In the genomic region with DNA sequence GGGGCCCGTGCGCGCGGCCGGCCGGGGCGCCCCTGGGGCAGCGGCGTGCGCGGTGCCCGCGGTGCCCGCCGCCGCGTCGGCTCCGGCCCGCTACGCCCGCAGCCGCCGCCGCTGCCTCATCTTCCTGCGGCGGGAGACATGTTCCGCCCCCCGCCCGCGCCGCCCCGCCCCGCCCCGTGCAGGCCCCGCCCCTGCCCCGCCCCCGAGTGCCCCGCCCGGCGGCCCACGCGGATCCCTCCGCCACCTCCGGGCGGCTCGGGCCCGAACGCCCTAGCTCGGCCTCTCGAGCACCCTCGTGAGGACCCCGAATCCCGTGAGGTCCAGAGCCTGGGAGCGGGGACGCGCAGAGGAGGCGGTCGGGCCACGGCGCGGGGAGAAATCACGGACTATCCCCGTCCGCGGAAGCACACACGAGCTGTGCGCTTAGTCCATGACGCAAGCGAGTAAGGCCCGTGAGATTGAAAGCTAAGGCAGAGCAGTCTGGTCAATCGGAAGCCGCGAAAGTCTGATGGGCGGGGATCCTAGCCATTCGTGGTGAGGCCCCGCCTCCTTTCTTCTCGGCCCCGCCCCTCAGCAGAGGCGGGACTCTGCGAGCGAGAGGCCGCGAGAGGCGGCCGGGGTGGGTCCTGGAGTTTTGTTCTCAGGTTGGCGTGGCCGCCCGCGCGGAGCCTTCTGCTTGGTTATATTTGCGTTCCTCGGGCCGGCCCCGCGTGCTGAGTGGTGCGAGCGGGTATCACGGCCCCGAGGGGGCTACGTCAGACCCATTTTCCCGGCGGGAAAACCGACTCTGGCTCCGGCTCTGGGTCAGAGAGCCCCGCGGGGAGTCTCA, we compare ENCODE assay signal across 1 cellular context.
A peak's percentile ranks its signal among the peaks of the same experiment; 100 is the strongest.
TF ChIP-seq lines count a peak whose summit lies in the region.

Gene TCF3 (minus strand): TSS at position 145 of the 829 bp plus-strand sequence. CDS start 2,367 bp downstream, outside the sequence.

TF ChIP-seq in K562, 482 proteins besides CTCF, POLR2A, EP300 and RAD21 (continued from another document and continues in another):
- TF ChIP-seq AFF4 (CRISPR knock-in tag; IDR thresholded peaks at IDR 0.05) (no peak), POLR2G (IDR thresholded peaks at IDR 0.05; ENCODE audit: low read depth, low read length) (peak; percentile 95), DACH1 (IDR thresholded peaks at IDR 0.05; ENCODE audit: partially characterized antibody) (peak; percentile 62), SP2 (IDR thresholded peaks at IDR 0.05; ENCODE audit: extremely low read depth, low read depth, low read length, poor library complexity, severe bottlenecking) (peak; percentile 95), TSC22D4 (tag; IDR thresholded peaks at IDR 0.05) (no peak), MNT (conservative IDR thresholded peaks at IDR 0.05) (peak; percentile 85 to 93), HNRNPUL1 (IDR thresholded peaks at IDR 0.05; ENCODE audit: low read length) (no peak), RBFOX2 (IDR thresholded peaks at IDR 0.05; ENCODE audit: low read depth, low read length) (peak; percentile 96), RBBP5 (IDR thresholded peaks at IDR 0.05; ENCODE audit: borderline replicate concordance, insufficient read depth, low read length, poor library complexity, severe bottlenecking) (peak; percentile 57), JUND (IDR thresholded peaks at IDR 0.05; ENCODE audit: borderline replicate concordance, low read depth, low read length) (peak; percentile 75), JUND (tag; IDR thresholded peaks at IDR 0.05; ENCODE audit: borderline replicate concordance, low read depth, low read length) (peak; percentile 80), IRF2 (CRISPR knock-in tag; IDR thresholded peaks at IDR 0.05) (no peak), HNRNPH1 (optimal IDR thresholded peaks at IDR 0.05; ENCODE audit: low read depth, low read length) (no peak), DIDO1 (tag; IDR thresholded peaks at IDR 0.05; ENCODE audit: low read depth) (peak; percentile 31; the same call in 1 of the 2 replicates), CHD1 (IDR thresholded peaks at IDR 0.05; ENCODE audit: low read length) (no peak), TARDBP (IDR thresholded peaks at IDR 0.05) (no peak), CBX1 (IDR thresholded peaks at IDR 0.05; ENCODE audit: low read depth) (peak; percentile 95), MEIS2 (IDR thresholded peaks at IDR 0.05; ENCODE audit: partially characterized antibody) (peak; percentile 10), CREB1 (IDR thresholded peaks at IDR 0.05) (peak; percentile 95), CREB1 (CRISPR knock-in tag; IDR thresholded peaks at IDR 0.05) (peak; percentile 95), ELF4 (CRISPR knock-in tag; IDR thresholded peaks at IDR 0.05) (no peak), NCOA1 (IDR thresholded peaks at IDR 0.05; ENCODE audit: low read depth) (no peak), CXXC5 (CRISPR knock-in tag; IDR thresholded peaks at IDR 0.05) (peak; percentile 99), HMGN3 (IDR thresholded peaks at IDR 0.05; ENCODE audit: borderline replicate concordance, extremely low read depth, insufficient read length, low read depth, low read length) (peak; percentile 83), TAF7 (tag; IDR thresholded peaks at IDR 0.05) (peak; percentile 85), BACH1 (tag; IDR thresholded peaks at IDR 0.05) (no peak)
- TF ChIP-seq, protein P1, sequence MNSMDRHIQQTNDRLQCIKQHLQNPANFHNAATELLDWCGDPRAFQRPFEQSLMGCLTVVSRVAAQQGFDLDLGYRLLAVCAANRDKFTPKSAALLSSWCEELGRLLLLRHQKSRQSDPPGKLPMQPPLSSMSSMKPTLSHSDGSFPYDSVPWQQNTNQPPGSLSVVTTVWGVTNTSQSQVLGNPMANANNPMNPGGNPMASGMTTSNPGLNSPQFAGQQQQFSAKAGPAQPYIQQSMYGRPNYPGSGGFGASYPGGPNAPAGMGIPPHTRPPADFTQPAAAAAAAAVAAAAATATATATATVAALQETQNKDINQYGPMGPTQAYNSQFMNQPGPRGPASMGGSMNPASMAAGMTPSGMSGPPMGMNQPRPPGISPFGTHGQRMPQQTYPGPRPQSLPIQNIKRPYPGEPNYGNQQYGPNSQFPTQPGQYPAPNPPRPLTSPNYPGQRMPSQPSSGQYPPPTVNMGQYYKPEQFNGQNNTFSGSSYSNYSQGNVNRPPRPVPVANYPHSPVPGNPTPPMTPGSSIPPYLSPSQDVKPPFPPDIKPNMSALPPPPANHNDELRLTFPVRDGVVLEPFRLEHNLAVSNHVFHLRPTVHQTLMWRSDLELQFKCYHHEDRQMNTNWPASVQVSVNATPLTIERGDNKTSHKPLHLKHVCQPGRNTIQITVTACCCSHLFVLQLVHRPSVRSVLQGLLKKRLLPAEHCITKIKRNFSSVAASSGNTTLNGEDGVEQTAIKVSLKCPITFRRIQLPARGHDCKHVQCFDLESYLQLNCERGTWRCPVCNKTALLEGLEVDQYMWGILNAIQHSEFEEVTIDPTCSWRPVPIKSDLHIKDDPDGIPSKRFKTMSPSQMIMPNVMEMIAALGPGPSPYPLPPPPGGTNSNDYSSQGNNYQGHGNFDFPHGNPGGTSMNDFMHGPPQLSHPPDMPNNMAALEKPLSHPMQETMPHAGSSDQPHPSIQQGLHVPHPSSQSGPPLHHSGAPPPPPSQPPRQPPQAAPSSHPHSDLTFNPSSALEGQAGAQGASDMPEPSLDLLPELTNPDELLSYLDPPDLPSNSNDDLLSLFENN (IDR thresholded peaks at IDR 0.05; ENCODE audit: low read depth in 2 of 2, low read length in 2 of 2) = peak in 1 of 2 experiments; percentile 12; a peak in 1 of 4 replicates
- TF ChIP-seq, protein P2, sequence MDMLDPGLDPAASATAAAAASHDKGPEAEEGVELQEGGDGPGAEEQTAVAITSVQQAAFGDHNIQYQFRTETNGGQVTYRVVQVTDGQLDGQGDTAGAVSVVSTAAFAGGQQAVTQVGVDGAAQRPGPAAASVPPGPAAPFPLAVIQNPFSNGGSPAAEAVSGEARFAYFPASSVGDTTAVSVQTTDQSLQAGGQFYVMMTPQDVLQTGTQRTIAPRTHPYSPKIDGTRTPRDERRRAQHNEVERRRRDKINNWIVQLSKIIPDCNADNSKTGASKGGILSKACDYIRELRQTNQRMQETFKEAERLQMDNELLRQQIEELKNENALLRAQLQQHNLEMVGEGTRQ (CRISPR knock-in tag; IDR thresholded peaks at IDR 0.05) = no peak
- TF ChIP-seq, protein P3, sequence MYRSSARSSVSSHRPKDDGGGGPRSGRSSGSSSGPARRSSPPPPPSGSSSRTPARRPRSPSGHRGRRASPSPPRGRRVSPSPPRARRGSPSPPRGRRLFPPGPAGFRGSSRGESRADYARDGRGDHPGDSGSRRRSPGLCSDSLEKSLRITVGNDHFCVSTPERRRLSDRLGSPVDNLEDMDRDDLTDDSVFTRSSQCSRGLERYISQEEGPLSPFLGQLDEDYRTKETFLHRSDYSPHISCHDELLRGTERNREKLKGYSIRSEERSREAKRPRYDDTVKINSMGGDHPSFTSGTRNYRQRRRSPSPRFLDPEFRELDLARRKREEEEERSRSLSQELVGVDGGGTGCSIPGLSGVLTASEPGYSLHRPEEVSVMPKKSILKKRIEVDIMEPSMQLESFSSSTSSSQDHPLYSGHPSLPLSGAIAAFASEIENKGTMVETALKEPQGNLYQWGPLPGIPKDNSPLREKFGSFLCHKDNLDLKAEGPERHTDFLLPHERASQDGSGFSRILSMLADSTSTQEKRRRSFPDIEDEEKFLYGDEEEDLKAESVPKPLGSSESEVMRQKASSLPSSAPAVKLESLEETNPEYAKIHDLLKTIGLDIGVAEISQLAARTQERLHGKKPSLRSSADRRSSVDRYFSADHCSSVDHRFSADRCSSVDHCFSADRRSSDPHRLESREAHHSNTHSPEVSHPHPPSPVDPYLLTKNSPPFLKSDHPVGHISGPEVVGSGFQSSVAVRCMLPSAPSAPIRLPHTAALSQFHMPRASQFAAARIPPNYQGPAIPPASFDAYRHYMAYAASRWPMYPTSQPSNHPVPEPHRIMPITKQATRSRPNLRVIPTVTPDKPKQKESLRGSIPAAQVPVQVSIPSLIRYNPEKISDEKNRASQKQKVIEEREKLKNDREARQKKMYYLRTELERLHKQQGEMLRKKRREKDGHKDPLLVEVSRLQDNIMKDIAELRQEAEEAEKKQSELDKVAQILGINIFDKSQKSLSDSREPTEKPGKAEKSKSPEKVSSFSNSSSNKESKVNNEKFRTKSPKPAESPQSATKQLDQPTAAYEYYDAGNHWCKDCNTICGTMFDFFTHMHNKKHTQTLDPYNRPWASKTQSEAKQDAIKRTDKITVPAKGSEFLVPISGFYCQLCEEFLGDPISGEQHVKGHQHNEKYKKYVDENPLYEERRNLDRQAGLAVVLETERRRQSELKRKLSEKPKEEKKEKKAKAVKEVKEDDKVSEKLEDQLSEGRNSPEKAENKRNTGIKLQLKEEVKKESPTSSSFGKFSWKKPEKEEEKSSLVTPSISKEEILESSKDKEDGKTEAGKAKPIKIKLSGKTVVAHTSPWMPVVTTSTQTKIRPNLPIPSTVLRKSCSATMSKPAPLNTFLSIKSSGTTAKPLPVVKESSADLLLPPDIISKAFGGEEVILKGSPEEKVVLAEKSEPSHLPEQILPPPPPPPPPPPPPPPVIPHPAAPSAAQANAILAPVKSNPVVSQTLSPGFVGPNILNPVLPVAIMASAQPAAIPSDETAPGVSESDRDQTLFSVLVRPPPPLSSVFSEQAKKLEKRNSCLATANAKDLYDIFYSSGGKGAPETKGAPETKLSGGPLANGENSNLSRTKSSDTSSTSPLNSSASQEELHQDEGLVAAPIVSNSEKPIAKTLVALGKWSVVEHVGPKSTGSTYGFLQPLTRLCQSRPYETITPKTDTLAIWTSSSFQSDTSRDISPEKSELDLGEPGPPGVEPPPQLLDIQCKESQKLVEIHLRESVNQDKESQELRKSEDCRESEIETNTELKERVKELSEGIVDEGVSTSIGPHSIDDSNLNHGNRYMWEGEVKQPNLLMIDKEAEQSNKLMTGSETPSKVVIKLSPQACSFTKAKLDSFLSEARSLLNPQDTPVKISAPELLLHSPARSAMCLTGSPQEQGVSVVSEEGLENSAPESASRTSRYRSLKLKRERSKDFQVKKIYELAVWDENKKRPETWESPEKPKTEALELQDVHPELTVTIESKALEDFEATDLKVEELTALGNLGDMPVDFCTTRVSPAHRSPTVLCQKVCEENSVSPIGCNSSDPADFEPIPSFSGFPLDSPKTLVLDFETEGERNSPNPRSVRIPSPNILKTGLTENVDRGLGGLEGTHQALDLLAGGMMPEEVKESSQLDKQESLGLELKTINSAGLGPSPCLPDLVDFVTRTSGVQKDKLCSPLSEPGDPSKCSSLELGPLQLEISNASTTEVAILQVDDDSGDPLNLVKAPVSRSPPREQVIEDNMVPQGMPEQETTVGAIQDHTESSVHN (IDR thresholded peaks at IDR 0.05; ENCODE audit: borderline replicate concordance in 1 of 2, low read depth in 1 of 2) = no peak
- TF ChIP-seq, protein P4, sequence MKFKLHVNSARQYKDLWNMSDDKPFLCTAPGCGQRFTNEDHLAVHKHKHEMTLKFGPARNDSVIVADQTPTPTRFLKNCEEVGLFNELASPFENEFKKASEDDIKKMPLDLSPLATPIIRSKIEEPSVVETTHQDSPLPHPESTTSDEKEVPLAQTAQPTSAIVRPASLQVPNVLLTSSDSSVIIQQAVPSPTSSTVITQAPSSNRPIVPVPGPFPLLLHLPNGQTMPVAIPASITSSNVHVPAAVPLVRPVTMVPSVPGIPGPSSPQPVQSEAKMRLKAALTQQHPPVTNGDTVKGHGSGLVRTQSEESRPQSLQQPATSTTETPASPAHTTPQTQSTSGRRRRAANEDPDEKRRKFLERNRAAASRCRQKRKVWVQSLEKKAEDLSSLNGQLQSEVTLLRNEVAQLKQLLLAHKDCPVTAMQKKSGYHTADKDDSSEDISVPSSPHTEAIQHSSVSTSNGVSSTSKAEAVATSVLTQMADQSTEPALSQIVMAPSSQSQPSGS (CRISPR knock-in tag; IDR thresholded peaks at IDR 0.05) = peak; percentile 96
- TF ChIP-seq, protein P5, sequence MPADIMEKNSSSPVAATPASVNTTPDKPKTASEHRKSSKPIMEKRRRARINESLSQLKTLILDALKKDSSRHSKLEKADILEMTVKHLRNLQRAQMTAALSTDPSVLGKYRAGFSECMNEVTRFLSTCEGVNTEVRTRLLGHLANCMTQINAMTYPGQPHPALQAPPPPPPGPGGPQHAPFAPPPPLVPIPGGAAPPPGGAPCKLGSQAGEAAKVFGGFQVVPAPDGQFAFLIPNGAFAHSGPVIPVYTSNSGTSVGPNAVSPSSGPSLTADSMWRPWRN (IDR thresholded peaks at IDR 0.05; ENCODE audit: low read depth) = peak; percentile 72
